In genomic region chr6:64049736-64050135, GRCh38 we compare ENCODE assay signal across 8 cellular contexts.
"Had no signal": no experiment of that assay in that cellular context is flagged by ENCODE, and none has a peak within 500 bp of the region (broad histone marks: within the 10 kb centered on the region; RNA-seq: fewer than 3 reads in every experiment).

No MANE protein-coding gene starts in this region.

- H3K9me3 ChIP-seq: HAP-1 had no signal

- H3K27ac Mint-ChIP-seq: HFFc6 had no signal

- ATAC-seq: HCT116, K562 had no signal

- H3K36me3 ChIP-seq: HAP-1 had no signal

- H3K4me3 ChIP-seq: HAP-1, K562 had no signal

- DNase-seq: GOT3, H7, HFFc6, IMR-90, KG1 had no signal

- H3K4me1 ChIP-seq: HAP-1 had no signal

- H3K4me3 Mint-ChIP-seq: HFFc6 had no signal
